Comparison of ENCODE assay signal across 27 cellular contexts in the genomic region with DNA sequence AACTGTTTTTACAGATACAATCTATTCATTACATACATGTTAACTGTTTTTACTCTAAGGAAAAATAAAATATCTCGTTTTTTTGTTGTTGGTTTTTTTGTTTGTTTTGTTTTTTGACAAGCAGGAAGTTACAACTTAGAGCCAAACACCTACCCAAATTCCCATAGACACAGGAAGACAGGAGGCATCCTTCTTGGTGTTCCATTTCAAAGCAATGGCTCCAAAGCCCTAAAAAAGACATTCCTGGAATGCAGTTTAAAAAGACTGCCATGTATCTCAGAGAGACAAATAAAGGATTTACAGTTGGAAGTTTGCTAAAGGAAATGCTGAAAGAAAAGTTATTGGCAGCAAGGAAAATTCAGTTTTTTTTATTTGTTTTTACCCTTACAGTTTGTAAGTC.
"Had no signal": no experiment of that assay in that cellular context is flagged by ENCODE, and none has a peak within 500 bp of the region (broad histone marks: within the 10 kb centered on the region; RNA-seq: fewer than 3 reads in every experiment).

No MANE protein-coding gene starts in this region.

- H3K27ac ChIP-seq: epithelial cell of prostate, esophagus squamous epithelium, gastroesophageal sphincter, heart right ventricle had no signal

- H3K4me1 ChIP-seq: esophagus squamous epithelium, gastroesophageal sphincter, heart right ventricle had no signal

- H3K9me3 ChIP-seq: esophagus squamous epithelium, gastroesophageal sphincter, heart right ventricle had no signal

- H3K4me3 ChIP-seq: esophagus squamous epithelium, gastroesophageal sphincter, heart right ventricle had no signal

- DNase-seq: activated CD4-positive, alpha-beta memory T cell treated with anti-CD3 and anti-CD28 coated beads, Interleukin-2, amount 10 ng/mL, durations not matched to agents 7 days and 5 days; activated CD4-positive, alpha-beta T cell treated with anti-CD3 and anti-CD28 coated beads for 1 hour; activated CD4-positive, alpha-beta T cell treated with anti-CD3 and anti-CD28 coated beads for 4 hours; activated CD4-positive, alpha-beta T cell treated with anti-CD3 and anti-CD28 coated beads, Interleukin-2, amount 10 ng/mL, durations not matched to agents 7 days and 5 days; activated CD4-positive, alpha-beta T cell treated with anti-CD3 and anti-CD28 coated beads, Interleukin-2, amount 50 U/mL, for 4 hours; activated effector memory CD4-positive, alpha-beta T cell treated with Interleukin-2 at 50 U/mL for 16 hours; activated gamma-delta T cell treated with Interleukin-2 at 50 U/mL for 16 hours; activated naive CD4-positive, alpha-beta T cell treated with anti-CD3 and anti-CD28 coated beads, Interleukin-2, amount 50 U/mL, for 16 hours; activated naive CD4-positive, alpha-beta T cell treated with Interleukin-2 at 50 U/mL for 16 hours; activated T-cell treated with anti-CD3 and anti-CD28 coated beads, Interleukin-2, amount 50 U/mL, for 4 hours; amniotic stem cell; anterior cingulate cortex; caudate nucleus; cortex of kidney; dermis blood vessel endothelial cell; effector CD4-positive, alpha-beta T cell; esophagus squamous epithelium; foreskin melanocyte; heart right ventricle; T-helper 2 cell had no signal

- FAIRE-seq: astrocyte, colon, endometrium, endothelial cell of umbilical vein had no signal

- ATAC-seq: activated T-cell treated with anti-CD3 and anti-CD28 coated beads, Interleukin-2, amount 50 U/mL, for 4 hours; activated T-helper 17 cell treated with anti-CD3 and anti-CD28 coated beads, Interleukin-2, amount 50 U/mL, for 72 hours; gastroesophageal sphincter; heart right ventricle had no signal

- H3K27me3 ChIP-seq: esophagus squamous epithelium, gastroesophageal sphincter, heart right ventricle had no signal
